In genomic region chr2:138291805-138292204, GRCh38 we compare ENCODE assay signal across 19 cellular contexts.
DNase-seq lines count a peak whose midpoint lies in the region; ATAC-seq, FAIRE-seq and TF ChIP-seq lines count a peak whose summit lies in the region.
"Had no signal": no experiment of that assay in that cellular context is flagged by ENCODE, and none has a peak within 500 bp of the region (broad histone marks: within the 10 kb centered on the region; RNA-seq: fewer than 3 reads in every experiment).

No MANE protein-coding gene starts in this region.

- H3K4me1 ChIP-seq in HepG2 (ENCODE audit: insufficient read depth, low read length) (no peaks in the 10 kb centered on the region), right lobe of liver (no peaks in the 10 kb centered on the region)
- H3K4me1 ChIP-seq: BLaER1 had no signal

- peaks cover 13% of the 10 kb centered on the region for H3K4me1 Mint-ChIP-seq in WTC11
- H3K4me1 Mint-ChIP-seq in neural crest cell, result no peaks in the 10 kb centered on the region
- H3K4me1 Mint-ChIP-seq: CD14-positive monocyte; CD4-positive, alpha-beta memory T cell had no signal

- BruUV-seq in HepG2 (replicated peaks; lab: Mats Ljungman, UMichigan), result no TSS peak

- H3K9ac ChIP-seq in HepG2 (ENCODE audit: insufficient read depth, low read depth, low read length), result no peak overlapping the region
- H3K9ac ChIP-seq: BLaER1 had no signal

- H3K36me3 Mint-ChIP-seq in WTC11 (peaks cover 4% of the 10 kb centered on the region), neural crest cell (ENCODE audit: low read depth) (peaks cover 8% of the 10 kb centered on the region)
- H3K36me3 Mint-ChIP-seq: CD14-positive monocyte; CD4-positive, alpha-beta memory T cell had no signal

- H3K4me3 Mint-ChIP-seq in WTC11 (peak overlapping the region; percentile 20; the same call in 1 of the 2 replicates), neural crest cell (no peak overlapping the region)
- H3K4me3 Mint-ChIP-seq: CD14-positive monocyte had no signal

- H3K27me3 Mint-ChIP-seq in WTC11 (ENCODE audit: low read depth) (no peaks in the 10 kb centered on the region; the same call in 1 of the 2 replicates), neural crest cell (ENCODE audit: low read depth) (no peaks in the 10 kb centered on the region)

- no peak overlapping the region for H3K4me2 ChIP-seq in HepG2 (ENCODE audit: low read depth, low read length)
- H3K4me2 ChIP-seq: BLaER1 had no signal

- no peaks in the 10 kb centered on the region for H3K79me2 ChIP-seq in HepG2 (ENCODE audit: insufficient read depth, low read length)

- POLR2A ChIA-PET in HepG2 (lab: Yijun Ruan, JAX), result no interaction called here
- POLR2A ChIA-PET in WTC11 (lab: Charles Lee), result no interaction called here

- H3K4me3 ChIP-seq in HepG2 (replicated peaks in 1 of 3; ENCODE audit: insufficient read depth in 1 of 3, low read depth in 2 of 3, low read length in 3 of 3) (no peak overlapping the region), right lobe of liver (no peak overlapping the region)
- H3K4me3 ChIP-seq: BLaER1 had no signal

- TF ChIP-seq RAD21 in HepG2 (CRISPR knock-in tag; IDR thresholded peaks at IDR 0.05), result no peak

- WGBS in HepG2 (ENCODE audit: low lambda C conversion rate), result 93% methylated on average over 3 of the region's 3 CpGs
- WGBS in right lobe of liver (ENCODE audit: insufficient coverage, low coverage, low lambda C conversion rate, missing lambda C conversion rate), result 95% methylated on average over 2 of the region's 3 CpGs

- peaks cover 9% of the 10 kb centered on the region for H3K9me3 Mint-ChIP-seq in WTC11
- peaks cover 2% of the 10 kb centered on the region for H3K9me3 Mint-ChIP-seq in neural crest cell

- FAIRE-seq in HepG2 (lab: Jason Lieb, UNC), result no peak
- FAIRE-seq: GM12892, GM18507, H54 had no signal

- TF ChIP-seq POLR2A in HepG2 (IDR thresholded peaks at IDR 0.05; ENCODE audit: insufficient read depth in 1 of 2, low read depth in 2 of 2, low read length in 2 of 2) (no peak), right lobe of liver (IDR thresholded peaks at IDR 0.05) (no peak)

- H3K27ac ChIP-seq in HepG2 (ENCODE audit: extremely low read length, insufficient read depth, low read length) (no peak overlapping the region), right lobe of liver (no peak overlapping the region)
- H3K27ac ChIP-seq: BLaER1 had no signal

- CTCF ChIA-PET in HepG2 (lab: Yijun Ruan, JAX; ENCODE audit: low intra/inter-chr PET ratio, low total read pairs), result no interaction called here
- CTCF ChIA-PET in WTC11 (lab: Charles Lee), result no interaction called here

- H3K27me3 ChIP-seq in HepG2 (ENCODE audit: control insufficient read depth in 1 of 2, insufficient read depth in 2 of 2, low read length in 2 of 2) (no peaks in the 10 kb centered on the region), right lobe of liver (no peaks in the 10 kb centered on the region)
- H3K27me3 ChIP-seq: BLaER1 had no signal

- ATAC-seq in HepG2, result no peak
- ATAC-seq in right lobe of liver, result no peak
- ATAC-seq in WTC11, result peak; percentile 32; the same call in 1 of the 2 replicates
- no peak for ATAC-seq in HG02852 (IDR thresholded peaks at IDR 0.05; ENCODE audit: unreplicated experiment)
- ATAC-seq in GM19397 (IDR thresholded peaks at IDR 0.05; ENCODE audit: unreplicated experiment), result no peak

- TF ChIP-seq CTCF in HepG2 (CRISPR knock-in tag; IDR thresholded peaks at IDR 0.05), result no peak
- TF ChIP-seq CTCF in right lobe of liver (IDR thresholded peaks at IDR 0.05), result no peak
- no peak for TF ChIP-seq CTCF in WTC11 (IDR thresholded peaks at IDR 0.05)
- TF ChIP-seq CTCF in neural crest cell (conservative IDR thresholded peaks at IDR 0.05), result no peak

- H2AFZ ChIP-seq in HepG2 (ENCODE audit: low read length), result no peak overlapping the region

- no peaks in the 10 kb centered on the region for H3K36me3 ChIP-seq in HepG2 (replicated peaks in 1 of 2; ENCODE audit: control insufficient read depth in 1 of 2, insufficient read depth in 2 of 2, low read length in 2 of 2)
- H3K36me3 ChIP-seq in right lobe of liver, result no peaks in the 10 kb centered on the region
- H3K36me3 ChIP-seq: BLaER1 had no signal

- no peak for DNase-seq in HepG2 (ENCODE audit: low spot score)
- no peak for DNase-seq in right lobe of liver
- DNase-seq in WTC11 (ENCODE audit: low spot score), result no peak
- peak; percentile 15 for DNase-seq in iPS-NIHi11 (ENCODE audit: low spot score)
- DNase-seq in neural crest cell (ENCODE audit: low read depth, low spot score), result no peak
- DNase-seq in NCI-H226, result no peak
- DNase-seq: 8988T; CD4-positive, alpha-beta memory T cell; DMS153; DMS79; GDM1; KG1 had no signal

- no peaks in the 10 kb centered on the region for H4K20me1 ChIP-seq in HepG2 (ENCODE audit: insufficient read depth, low read length)
- H4K20me1 ChIP-seq: BLaER1 had no signal

- intact Hi-C loops in HepG2 (cut with micrococcal nuclease; ENCODE audit: unreplicated experiment) (no loop called here), right lobe of liver (cut with DNase I) (no loop called here)

- H3K27ac Mint-ChIP-seq in WTC11 (no peak overlapping the region), neural crest cell (ENCODE audit: unreplicated experiment) (peak overlapping the region; percentile 25)
- H3K27ac Mint-ChIP-seq: CD14-positive monocyte; CD4-positive, alpha-beta memory T cell had no signal

- TF ChIP-seq EP300 in HepG2 (IDR thresholded peaks at IDR 0.05; ENCODE audit: low read depth in 2 of 2, low read length in 2 of 2), result no peak
- no peak for TF ChIP-seq EP300 in HepG2 (CRISPR knock-in tag; IDR thresholded peaks at IDR 0.05; ENCODE audit: borderline replicate concordance)

- in situ Hi-C loops in HepG2 (cut with HindIII; ENCODE audit: extremely low pct_ligation_motif_present, low pct_unique_long_range_greater_than_20kb), result no loop called here

- no peaks in the 10 kb centered on the region for H3K9me3 ChIP-seq in HepG2 (ENCODE audit: low read length)
- no peaks in the 10 kb centered on the region for H3K9me3 ChIP-seq in right lobe of liver
- H3K9me3 ChIP-seq: BLaER1 had no signal

TF ChIP-seq in HepG2, 621 proteins besides CTCF, POLR2A, EP300 and RAD21 (continues in another document):
- TF ChIP-seq MBD4 (IDR thresholded peaks at IDR 0.05; ENCODE audit: borderline replicate concordance, low read length) (no peak), SRSF4 (IDR thresholded peaks at IDR 0.05; ENCODE audit: low read depth, low read length, poor library complexity, severe bottlenecking) (no peak), ZNF558 (CRISPR knock-in tag; IDR thresholded peaks at IDR 0.05; ENCODE audit: borderline replicate concordance) (no peak), ZNF12 (CRISPR knock-in tag; IDR thresholded peaks at IDR 0.05) (no peak)

TF ChIP-seq in WTC11, 78 proteins besides CTCF, POLR2A, EP300 and RAD21:
- TF ChIP-seq PRDM15 (CRISPR knock-in tag; IDR thresholded peaks at IDR 0.05) (peak; percentile 96), ZSCAN18 (CRISPR knock-in tag; IDR thresholded peaks at IDR 0.05) (no peak), SP1 (CRISPR knock-in tag; conservative IDR thresholded peaks at IDR 0.05) (no peak)

Comparison
In these comparisons a context has a peak if more than half of its experiments do, and no peak if none do; other contexts are left out.
1. Of the 50 proteins assayed by ChIP-seq in both HepG2 and WTC11: peak only in HepG2: none; only in WTC11: none; in both: PRDM15; in neither: 49.